ENCODE assay signal across 16 cellular contexts in genomic region chr16:6616746-6617145, GRCh38.
DNase-seq lines count a peak whose midpoint lies in the region; TF ChIP-seq lines count a peak whose summit lies in the region.
"Had no signal": no experiment of that assay in that cellular context is flagged by ENCODE, and none has a peak within 500 bp of the region (broad histone marks: within the 10 kb centered on the region; RNA-seq: fewer than 3 reads in every experiment).

No MANE protein-coding gene starts in this region.

- 38 to 73% methylated on average over 4 to 6 of the region's 6 CpGs for WGBS in transverse colon (ENCODE audit: low coverage in 1 of 2), 2 donors

- no peak for TF ChIP-seq POLR2A in transverse colon (IDR thresholded peaks at IDR 0.05)

- TF ChIP-seq CTCF in transverse colon (IDR thresholded peaks at IDR 0.05) = no peak

- no peak for TF ChIP-seq EP300 in transverse colon (IDR thresholded peaks at IDR 0.05; ENCODE audit: low read depth)

- no peak overlapping the region for H3K27ac ChIP-seq in transverse colon
- H3K27ac ChIP-seq: 22Rv1, A549 had no signal

- no peaks in the 10 kb centered on the region for H3K27me3 ChIP-seq in transverse colon

- H3K4me1 ChIP-seq in transverse colon = no peaks in the 10 kb centered on the region
- H3K4me1 ChIP-seq: A549, HAP-1 had no signal

- DNase-seq in NCI-H748 (lab: John Stamatoyannopoulos, UW; ENCODE audit: unreplicated experiment) (peak; percentile 29), NCI-H748 treated with DMSO at 0.1 percent for 48 hours (lab: John Stamatoyannopoulos, UW) (no peak), NCI-H1694 (lab: John Stamatoyannopoulos, UW) (peak; percentile 17), NCI-H69 (lab: John Stamatoyannopoulos, UW) (peak; percentile 3), transverse colon (peak; percentile 10), GDM1 (lab: John Stamatoyannopoulos, UW) (no peak), SIG-M5 (lab: John Stamatoyannopoulos, UW) (no peak), NCI-H187 treated with DMSO at 0.1 percent for 48 hours (lab: John Stamatoyannopoulos, UW) (no peak)
- DNase-seq: AML-193; CD4-positive, alpha-beta memory T cell; DMS153; DMS79; GF-D8 had no signal

- H3K36me3 ChIP-seq in transverse colon = no peaks in the 10 kb centered on the region
- H3K36me3 ChIP-seq: HAP-1 had no signal

- no peaks in the 10 kb centered on the region for H3K9me3 ChIP-seq in transverse colon
- H3K9me3 ChIP-seq: A549, HAP-1 had no signal

- intact Hi-C loops in transverse colon (cut with DNase I; ENCODE audit: low total_unique reads) = no loop called here

- in situ Hi-C loops in transverse colon (cut with MboI; ENCODE audit: low pct_ligation_motif_present in 1 of 4, low pct_unique_long_range_greater_than_20kb in 1 of 4, low sequenced_read_pairs in 3 of 4) = loop anchor here in 1 of 4 donors (25.0 kb wide), 1 partner anchor 104 kb away; no protein-coding TSS in a partner anchor

- no peak overlapping the region for H3K4me3 ChIP-seq in transverse colon
- H3K4me3 ChIP-seq: A549, HAP-1 had no signal

Comparison
In these comparisons a context has a peak if more than half of its experiments do, and no peak if none do; other contexts are left out.
1. DNase-seq: peak in NCI-H748 (single experiment), NCI-H1694 (single experiment), NCI-H69 (single experiment) and transverse colon (single experiment); none in NCI-H748 treated with DMSO at 0.1 percent for 48 hours (single experiment), GDM1 (single experiment), SIG-M5 (single experiment) and NCI-H187 treated with DMSO at 0.1 percent for 48 hours (single experiment).